Comparison of ENCODE assay signal across 11 cellular contexts in the genomic region with DNA sequence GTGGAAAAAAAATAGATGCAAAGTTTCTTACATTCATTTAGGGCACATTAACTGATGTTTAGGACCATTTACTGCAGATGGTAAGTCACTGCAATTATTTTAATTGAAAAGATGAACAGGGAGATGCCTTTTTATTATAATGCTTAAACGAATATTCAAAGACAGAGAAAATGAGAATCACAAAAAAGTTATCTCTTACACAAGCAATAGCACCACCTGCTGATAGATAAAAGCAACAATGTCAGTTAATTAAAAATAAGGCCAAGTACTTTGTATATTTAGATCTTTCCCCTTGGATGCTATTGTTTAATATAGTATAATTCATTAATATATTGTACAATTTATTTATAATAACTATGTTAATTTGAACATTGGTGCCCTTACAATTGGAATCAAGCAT. TPM values are rescaled to one million over a fixed set of nuclear protein-coding genes. Genes with fewer than 3 reads are reported as not detected.
DNase-seq lines count a peak whose midpoint lies in the region; ATAC-seq, FAIRE-seq and TF ChIP-seq lines count a peak whose summit lies in the region.
"Had no signal": no experiment of that assay in that cellular context is flagged by ENCODE, and none has a peak within 500 bp of the region (broad histone marks: within the 10 kb centered on the region; RNA-seq: fewer than 3 reads in every experiment).

No MANE protein-coding gene starts in this region.

- WGBS in psoas muscle, 3 donors, result 29 to 55% (median 30%) methylated on average over 1 of the region's 1 CpG

- DNase-seq in NCI-H1436 (lab: John Stamatoyannopoulos, UW) (peak; percentile 17), NCI-H1436 treated with DMSO at 0.1 percent for 48 hours (lab: John Stamatoyannopoulos, UW) (no peak), NCI-H2196 (lab: John Stamatoyannopoulos, UW; ENCODE audit: unreplicated experiment) (peak; percentile 59), psoas muscle (no peak), urothelium cell line (ENCODE audit: low spot score) (no peak)
- no peak for DNase-seq in activated CD8-positive, alpha-beta memory T cell treated with anti-CD3 and anti-CD28 coated beads, Interleukin-2, amount 10 ng/mL, durations not matched to agents 7 days and 5 days
- DNase-seq: naive B cell had no signal

- peak; percentile 21 for FAIRE-seq in colon (lab: Jason Lieb, UNC)
- FAIRE-seq in urothelium cell line (lab: Jason Lieb, UNC), result no peak

- H3K4me3 Mint-ChIP-seq in activated CD8-positive, alpha-beta memory T cell treated with anti-CD3 and anti-CD28 coated beads, Interleukin-2, amount 10 ng/mL, durations not matched to agents 7 days and 5 days, result no peak overlapping the region
- H3K4me3 Mint-ChIP-seq: naive B cell; T-helper 1 cell treated with Interleukin-12 subunit alpha and Interleukin-12 subunit beta and Interleukin-4 antibody, amounts not matched to agents 30 μg/mL and 1 μg/mL, for 36 hours had no signal

- peaks cover 6% of the 10 kb centered on the region for H3K36me3 Mint-ChIP-seq in activated CD8-positive, alpha-beta memory T cell treated with anti-CD3 and anti-CD28 coated beads, Interleukin-2, amount 10 ng/mL, durations not matched to agents 7 days and 5 days

- H3K27me3 ChIP-seq in psoas muscle (ENCODE audit: insufficient read depth in 3 of 3, low read length in 2 of 3), result no peaks in the 10 kb centered on the region
- H3K27me3 ChIP-seq: BLaER1 treated with 17β-estradiol and CSF1 and Interleukin-3, amounts not matched to agents 10 nM and 100 nM had no signal

- no peaks in the 10 kb centered on the region for H3K4me1 Mint-ChIP-seq in activated CD8-positive, alpha-beta memory T cell treated with anti-CD3 and anti-CD28 coated beads, Interleukin-2, amount 10 ng/mL, durations not matched to agents 7 days and 5 days
- H3K4me1 Mint-ChIP-seq: naive B cell had no signal

- H3K4me3 ChIP-seq in psoas muscle, result no peak overlapping the region
- H3K4me3 ChIP-seq: BLaER1 treated with 17β-estradiol and CSF1 and Interleukin-3, amounts not matched to agents 10 nM and 100 nM had no signal

- no peak overlapping the region for H3K27ac ChIP-seq in psoas muscle
- H3K27ac ChIP-seq: BLaER1 treated with 17β-estradiol and CSF1 and Interleukin-3, amounts not matched to agents 10 nM and 100 nM had no signal

- H3K9me3 Mint-ChIP-seq in activated CD8-positive, alpha-beta memory T cell treated with anti-CD3 and anti-CD28 coated beads, Interleukin-2, amount 10 ng/mL, durations not matched to agents 7 days and 5 days (ENCODE audit: low read depth), result no peaks in the 10 kb centered on the region

- H3K9me3 ChIP-seq in psoas muscle, result no peaks in the 10 kb centered on the region

- peak; percentile 37 for TF ChIP-seq CTCF in psoas muscle (IDR thresholded peaks at IDR 0.05)

- CTCF ChIA-PET in activated CD8-positive, alpha-beta memory T cell treated with anti-CD3 and anti-CD28 coated beads, Interleukin-2, amount 10 ng/mL, durations not matched to agents 7 days and 5 days (lab: Charles Lee), result interaction anchor here (1.2 kb wide), 1 partner anchor 354 kb away, joined by 3 read pairs; no protein-coding TSS in a partner anchor

- ATAC-seq in psoas muscle (no peak), HG03039 (IDR thresholded peaks at IDR 0.05; ENCODE audit: unreplicated experiment) (no peak)
- ATAC-seq in activated CD8-positive, alpha-beta memory T cell treated with anti-CD3 and anti-CD28 coated beads, Interleukin-2, amount 10 ng/mL, durations not matched to agents 7 days and 5 days, result no peak

- intact Hi-C loops in psoas muscle (cut with DNase I), result loop anchor here (5.0 to 10.0 kb wide), 3 partner anchors 178 to 311 kb away; no protein-coding TSS in a partner anchor

- no peaks in the 10 kb centered on the region for H3K36me3 ChIP-seq in psoas muscle (ENCODE audit: insufficient read depth in 1 of 2, low read depth in 1 of 2)

- no peaks in the 10 kb centered on the region for H3K27me3 Mint-ChIP-seq in activated CD8-positive, alpha-beta memory T cell treated with anti-CD3 and anti-CD28 coated beads, Interleukin-2, amount 10 ng/mL, durations not matched to agents 7 days and 5 days
- H3K27me3 Mint-ChIP-seq: naive B cell had no signal

- H3K27ac Mint-ChIP-seq in activated CD8-positive, alpha-beta memory T cell treated with anti-CD3 and anti-CD28 coated beads, Interleukin-2, amount 10 ng/mL, durations not matched to agents 7 days and 5 days, result no peak overlapping the region
- H3K27ac Mint-ChIP-seq: naive B cell; T-helper 1 cell treated with Interleukin-12 subunit alpha and Interleukin-12 subunit beta and Interleukin-4 antibody, amounts not matched to agents 30 μg/mL and 1 μg/mL, for 36 hours had no signal

- no peaks in the 10 kb centered on the region for H3K4me1 ChIP-seq in psoas muscle
- H3K4me1 ChIP-seq: BLaER1 treated with 17β-estradiol and CSF1 and Interleukin-3, amounts not matched to agents 10 nM and 100 nM had no signal

RNA-seq across cellular contexts. Expression of gene IFT80, which starts 55.9 kb away (rescaled TPM):
- 1 to 10 TPM; 3.9 to 8.2 (median 5.3) TPM for total RNA-seq in psoas muscle
- 1 to 10 TPM; 2.1 to 3.7 (median 2.5) TPM for polyA plus RNA-seq in psoas muscle
- 10 to 100 TPM; 25.4 to 26.3 TPM for total RNA-seq in activated CD8-positive, alpha-beta memory T cell treated with anti-CD3 and anti-CD28 coated beads, Interleukin-2, amount 10 ng/mL, durations not matched to agents 7 days and 5 days

RNA-seq across cellular contexts. Expression of gene SMC4, which starts 56.3 kb away (rescaled TPM):
- 10 to 100 TPM in 1 of 4 donors, 1 to 10 TPM in 3; 6.9 to 17.3 (median 9.0) TPM for total RNA-seq in psoas muscle
- polyA plus RNA-seq in psoas muscle, result 1 to 10 TPM; 6.9 to 8.6 (median 8.6) TPM
- 100 to 1,000 TPM; 251 to 279 TPM for total RNA-seq in activated CD8-positive, alpha-beta memory T cell treated with anti-CD3 and anti-CD28 coated beads, Interleukin-2, amount 10 ng/mL, durations not matched to agents 7 days and 5 days

Comparison
In these comparisons a context has a peak if more than half of its experiments do, and no peak if none do; other contexts are left out.
1. DNase-seq: peak in NCI-H1436 (single experiment) and NCI-H2196 (single experiment); none in NCI-H1436 treated with DMSO at 0.1 percent for 48 hours (single experiment), psoas muscle (0 of 2), activated CD8-positive, alpha-beta memory T cell treated with anti-CD3 and anti-CD28 coated beads, Interleukin-2, amount 10 ng/mL, durations not matched to agents 7 days and 5 days (single experiment) and urothelium cell line (single experiment).
2. RNA of gene SMC4, which starts 56.3 kb away (total RNA-seq): 251 to 279 TPM in activated CD8-positive, alpha-beta memory T cell treated with anti-CD3 and anti-CD28 coated beads, Interleukin-2, amount 10 ng/mL, durations not matched to agents 7 days and 5 days; 6.9 to 17.3 TPM in psoas muscle; every median in the first group is over 10 times any median in the second.